26 cellular contexts compared by ENCODE assay signal in the genomic region with DNA sequence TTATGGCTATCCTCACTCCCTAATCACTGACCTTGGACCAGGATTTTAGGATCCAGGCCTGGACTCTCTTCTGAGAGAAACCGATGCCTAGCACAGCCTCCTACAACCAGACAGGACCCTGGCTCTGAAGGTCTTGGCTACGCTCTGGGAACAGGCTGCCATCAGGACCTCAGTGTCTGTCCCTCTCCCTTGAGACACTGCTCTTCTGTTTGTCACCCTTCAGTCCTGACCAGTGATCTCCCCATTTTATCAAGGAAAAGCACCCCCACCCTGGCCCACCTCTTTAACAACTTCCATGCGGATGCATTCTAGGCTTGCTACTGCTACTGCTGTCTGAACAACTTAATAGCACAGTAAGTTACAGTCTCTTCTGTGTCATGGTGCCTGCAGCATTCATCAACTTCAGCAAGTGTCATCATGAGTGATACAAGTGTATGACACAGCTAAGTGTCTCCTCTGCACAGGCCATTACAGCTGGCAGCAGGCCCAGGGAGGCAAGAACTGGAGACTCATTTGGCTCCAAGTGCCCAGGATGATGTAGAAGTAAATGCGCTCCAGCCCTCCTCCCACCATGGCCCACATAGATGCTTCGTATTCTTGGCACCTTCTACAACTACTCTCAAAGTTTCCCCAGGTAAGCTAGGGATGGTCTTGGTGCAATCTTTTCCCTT.
"Had no signal": no experiment of that assay in that cellular context is flagged by ENCODE, and none has a peak within 500 bp of the region (broad histone marks: within the 10 kb centered on the region; RNA-seq: fewer than 3 reads in every experiment).

No MANE protein-coding gene starts in this region.

- H3K4me3 ChIP-seq: gastroesophageal sphincter, heart left ventricle, ovary, right lobe of liver, suprapubic skin, transverse colon, vagina had no signal

- H3K4me1 ChIP-seq: gastroesophageal sphincter, heart left ventricle, right lobe of liver, suprapubic skin, transverse colon, vagina had no signal

- H3K9me3 ChIP-seq: gastroesophageal sphincter, heart left ventricle, ovary, right lobe of liver, suprapubic skin, transverse colon, vagina had no signal

- ATAC-seq: activated naive CD8-positive, alpha-beta T cell treated with anti-CD3 and anti-CD28 coated beads, Interleukin-2, amount 50 U/mL, for 24 hours; esophagus mucosa; gastroesophageal sphincter; heart left ventricle; naive thymus-derived CD4-positive, alpha-beta T cell; right lobe of liver; stimulated activated naive CD8-positive, alpha-beta T cell treated with anti-CD3 and anti-CD28 coated beads, Interleukin-15, amount 100 ng/mL, for 72 hours had no signal

- H3K27me3 ChIP-seq: brain microvascular endothelial cell, gastroesophageal sphincter, ovary, right lobe of liver, suprapubic skin, transverse colon, vagina had no signal

- DNase-seq: activated CD4-positive, CD25-positive, alpha-beta regulatory T cell treated with anti-CD3 and anti-CD28 coated beads, Interleukin-2, amount 50 U/mL, for 72 hours; activated CD8-positive, alpha-beta memory T cell treated with anti-CD3 and anti-CD28 coated beads for 24 hours; activated CD8-positive, alpha-beta memory T cell treated with anti-CD3 and anti-CD28 coated beads, Interleukin-2, amount 50 U/mL, for 48 hours; activated effector memory CD4-positive, alpha-beta T cell treated with Interleukin-2 at 50 U/mL for 16 hours; activated naive CD4-positive, alpha-beta T cell treated with anti-CD3 and anti-CD28 coated beads, Interleukin-2, amount 10 ng/mL, durations not matched to agents 7 days and 5 days; activated naive CD8-positive, alpha-beta T cell treated with anti-CD3 and anti-CD28 coated beads, Interleukin-2, amount 50 U/mL, for 24 hours; activated T-cell treated with anti-CD3 and anti-CD28 coated beads, Interleukin-2, amount 50 U/mL, for 48 hours; aorta; brain microvascular endothelial cell; cortex of kidney; effector CD4-positive, alpha-beta T cell; kidney glomerular epithelial cell; naive thymus-derived CD4-positive, alpha-beta T cell; ovary; right lobe of liver; small intestine; stimulated activated CD4-positive, alpha-beta T cell treated with anti-CD3 and anti-CD28 coated beads, Interleukin-15, amount 100 ng/mL, for 24 hours; stimulated activated CD4-positive, alpha-beta T cell treated with anti-CD3 and anti-CD28 coated beads, Interleukin-2, amount 100 ng/mL, for 48 hours; stimulated activated naive CD8-positive, alpha-beta T cell treated with anti-CD3 and anti-CD28 coated beads, Interleukin-15, amount 100 ng/mL, for 72 hours; transverse colon had no signal

- H3K27ac ChIP-seq: brain microvascular endothelial cell, gastroesophageal sphincter, heart left ventricle, ovary, right lobe of liver, suprapubic skin, transverse colon, vagina, VCaP had no signal

- H3K36me3 ChIP-seq: brain microvascular endothelial cell, gastroesophageal sphincter, heart left ventricle, ovary, right lobe of liver, suprapubic skin, transverse colon, vagina had no signal
